In the genomic region with DNA sequence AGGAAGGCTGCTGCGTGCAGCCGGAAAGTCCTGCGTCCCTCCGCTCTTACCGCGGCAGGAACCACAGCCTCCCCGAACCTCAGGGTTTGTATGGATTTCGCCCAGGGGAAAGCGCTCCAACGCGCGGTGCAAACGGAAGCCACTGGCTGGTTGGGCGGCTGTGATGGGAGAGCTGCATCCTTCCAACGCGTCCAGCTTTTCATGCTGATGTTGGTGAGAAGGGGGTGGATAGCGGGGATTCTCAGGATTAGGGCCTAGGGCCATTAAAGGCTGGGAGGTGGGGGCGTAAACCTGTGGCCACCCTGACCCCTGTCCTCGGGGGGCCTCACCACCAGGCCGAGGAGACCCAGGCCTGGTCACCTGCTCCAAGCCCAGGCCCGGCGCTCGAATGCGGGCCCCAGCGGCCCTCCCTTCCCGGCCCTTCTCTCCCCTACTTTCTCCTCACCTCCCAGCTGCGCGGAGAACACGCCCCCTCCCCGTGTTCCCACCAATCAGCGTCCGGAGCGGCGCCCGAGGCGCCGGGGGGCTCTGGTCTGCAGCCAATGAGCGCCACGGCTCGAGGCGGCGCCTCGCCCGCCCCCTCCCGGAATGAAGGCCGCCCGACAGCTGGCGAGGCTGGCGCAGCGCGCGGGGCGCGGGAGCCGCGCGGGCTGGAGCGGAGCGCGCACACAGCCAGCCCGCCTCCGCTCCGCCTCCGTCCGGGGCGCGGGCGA, we compare ENCODE assay signal across 8 cellular contexts. TPM values are rescaled to one million over a fixed set of nuclear protein-coding genes. Genes with fewer than 3 reads are reported as not detected.
DNase-seq lines count a peak whose midpoint lies in the region; ATAC-seq lines count a peak whose summit lies in the region.

No MANE protein-coding gene starts in this region.

- intact Hi-C loops in left colon (cut with DNase I, micrococcal nuclease), result no loop called here

- ATAC-seq in GM18517 (IDR thresholded peaks at IDR 0.05; ENCODE audit: unreplicated experiment) (peak; percentile 53), HG03066 (IDR thresholded peaks at IDR 0.05; ENCODE audit: low read depth, unreplicated experiment) (peak; percentile 66), left colon (peak; percentile 81)

- H3K27ac ChIP-seq in cingulate gyrus (ENCODE audit: low read depth, low read length), result peak overlapping the region; percentile 19

- DNase-seq in A172 (ENCODE audit: low spot score), result peak; percentile 13
- peak; percentile 93 for DNase-seq in NCI-H2227 treated with DMSO at 0.1 percent for 48 hours (lab: John Stamatoyannopoulos, UW)
- DNase-seq in activated CD4-positive, alpha-beta T cell treated with anti-CD3 and anti-CD28 coated beads for 48 hours, result peak; percentile 81
- peak; percentile 89 for DNase-seq in left colon
- peak; percentile 56 to 61 for DNase-seq in stimulated activated CD4-positive, alpha-beta T cell treated with anti-CD3 and anti-CD28 coated beads, Interleukin-1b, Interleukin-23, amount 100 ng/mL, for 1 hour (ENCODE audit: low read depth in 2 of 2)

RNA-seq across cellular contexts. Expression of a gene that starts 0.5 kb away (rescaled TPM):
- total RNA-seq in A172 (2014; rRNA removed; shearing (Covaris generic)), result 1.3 TPM in 2 replicates
- 1 to 10 TPM in 1 of 2 donors, under 1 TPM in 1; 0.27 to 1.1 TPM for total RNA-seq in left colon

RNA-seq across cellular contexts. Expression of a gene that starts 51.6 kb away (rescaled TPM):
- 89.1 and 99.4 TPM in 2 replicates for total RNA-seq in A172 (2014; rRNA removed; shearing (Covaris generic))
- total RNA-seq in left colon, result 100 to 1,000 TPM in 1 of 2 donors, 10 to 100 TPM in 1; 98.2 to 119 TPM

Comparison
In these comparisons a context has a peak if more than half of its experiments do, and no peak if none do; other contexts are left out.
1. Peak in every context shown above with its lines: DNase-seq, ATAC-seq and H3K27ac ChIP-seq.
2. DNase-seq: peak in every context shown above with its lines; median percentile 93 in NCI-H2227 treated with DMSO at 0.1 percent for 48 hours; 89 in left colon; 81 in activated CD4-positive, alpha-beta T cell treated with anti-CD3 and anti-CD28 coated beads for 48 hours; 58 in stimulated activated CD4-positive, alpha-beta T cell treated with anti-CD3 and anti-CD28 coated beads, Interleukin-1b, Interleukin-23, amount 100 ng/mL, for 1 hour; 13 in A172.